ENCODE assay signal across 14 cellular contexts in genomic region chr12:12984119-12984518, GRCh38. TPM values are rescaled to one million over a fixed set of nuclear protein-coding genes. Genes with fewer than 3 reads are reported as not detected.
"Had no signal": no experiment of that assay in that cellular context is flagged by ENCODE, and none has a peak within 500 bp of the region (broad histone marks: within the 10 kb centered on the region; RNA-seq: fewer than 3 reads in every experiment).

No MANE protein-coding gene starts in this region.

- H3K27ac ChIP-seq: RWPE1, SJCRH30 had no signal

- H3K27me3 ChIP-seq: SJCRH30 had no signal

- H3K4me1 ChIP-seq: SJCRH30 had no signal

- H3K4me3 ChIP-seq: SJCRH30 had no signal

- H3K9me3 ChIP-seq: SJCRH30 had no signal

- DNase-seq: Karpas-422, KG1, NCI-H187, NCI-H2029, NCI-H2081 treated with DMSO at 0.1 percent for 48 hours, NCI-H2171, NCI-H510A, NCI-H524 treated with DMSO at 0.1 percent for 48 hours, SHP77 treated with DMSO at 0.1 percent for 48 hours had no signal

RNA-seq across cellular contexts. Expression of gene GPRC5D, which starts 32.1 kb away (rescaled TPM):
- total RNA-seq: HepG2, HT1080, IMR-90, SJCRH30 had no signal
- polyA plus RNA-seq: HepG2, IMR-90 had no signal
